19 cellular contexts compared by ENCODE assay signal in the genomic region with DNA sequence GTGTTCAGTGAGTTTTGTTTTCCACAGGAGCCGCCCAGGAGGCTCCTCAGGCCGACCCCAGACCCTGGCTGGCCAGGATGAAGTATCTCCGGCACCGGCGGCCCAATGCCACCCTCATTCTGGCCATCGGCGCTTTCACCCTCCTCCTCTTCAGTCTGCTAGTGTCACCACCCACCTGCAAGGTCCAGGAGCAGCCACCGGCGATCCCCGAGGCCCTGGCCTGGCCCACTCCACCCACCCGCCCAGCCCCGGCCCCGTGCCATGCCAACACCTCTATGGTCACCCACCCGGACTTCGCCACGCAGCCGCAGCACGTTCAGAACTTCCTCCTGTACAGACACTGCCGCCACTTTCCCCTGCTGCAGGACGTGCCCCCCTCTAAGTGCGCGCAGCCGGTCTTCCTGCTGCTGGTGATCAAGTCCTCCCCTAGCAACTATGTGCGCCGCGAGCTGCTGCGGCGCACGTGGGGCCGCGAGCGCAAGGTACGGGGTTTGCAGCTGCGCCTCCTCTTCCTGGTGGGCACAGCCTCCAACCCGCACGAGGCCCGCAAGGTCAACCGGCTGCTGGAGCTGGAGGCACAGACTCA. TPM values are rescaled to one million over a fixed set of nuclear protein-coding genes. Genes with fewer than 3 reads are reported as not detected.
DNase-seq lines count a peak whose midpoint lies in the region; ATAC-seq and TF ChIP-seq lines count a peak whose summit lies in the region.
"Had no signal": no experiment of that assay in that cellular context is flagged by ENCODE, and none has a peak within 500 bp of the region (broad histone marks: within the 10 kb centered on the region; RNA-seq: fewer than 3 reads in every experiment).

No MANE protein-coding gene starts in this region.

- no peaks in the 10 kb centered on the region for H3K27me3 ChIP-seq in CD4-positive, alpha-beta T cell (ENCODE audit: control insufficient read depth, insufficient read depth, low read length)
- H3K27me3 ChIP-seq in CD8-positive, alpha-beta memory T cell (ENCODE audit: insufficient read depth, low read length, poor library complexity, severe bottlenecking), result peaks cover 3% of the 10 kb centered on the region

- no peak for TF ChIP-seq CTCF in CD4-positive, alpha-beta T cell (IDR thresholded peaks at IDR 0.05)

- H3K36me3 Mint-ChIP-seq in CD4-positive, alpha-beta T cell (ENCODE audit: low read depth), result no peaks in the 10 kb centered on the region
- H3K36me3 Mint-ChIP-seq in CD8-positive, alpha-beta memory T cell, result no peaks in the 10 kb centered on the region
- H3K36me3 Mint-ChIP-seq in T-helper 17 cell (ENCODE audit: low read depth), result peaks cover 3% of the 10 kb centered on the region

- POLR2A ChIA-PET in CD4-positive, alpha-beta T cell (lab: Charles Lee), result interaction anchor here (1.0 to 1.7 kb wide), 2 partner anchors 13 to 40 kb away, joined by 3 to 7 read pairs; a partner anchor contains a TSS
- POLR2A ChIA-PET in CD8-positive, alpha-beta memory T cell (lab: Charles Lee), result interaction anchor here (0.9 kb wide), 1 partner anchor 52 kb away, joined by 3 read pairs; a partner anchor contains a TSS

- intact Hi-C loops in CD4-positive, alpha-beta T cell (cut with DNase I, micrococcal nuclease), result no loop called here

- H3K4me3 Mint-ChIP-seq in CD4-positive, alpha-beta T cell, result peak overlapping the region; percentile 88
- peak overlapping the region in 6 of 7 donors; percentile 43 to 91 (median 75) for H3K4me3 Mint-ChIP-seq in CD8-positive, alpha-beta memory T cell
- peak overlapping the region; percentile 75 for H3K4me3 Mint-ChIP-seq in T-helper 17 cell
- H3K4me3 Mint-ChIP-seq: activated T-helper 1 cell treated with anti-CD3 and anti-CD28 coated beads, Interleukin-12 subunit alpha, Interleukin-12 subunit beta, Interleukin-2, Interleukin-4 antibody, amounts not matched to agents 30 ng/mL and 10 ng/mL and 1 ng/mL, durations not matched to agents 14 hours and 24 hours and 36 hours; nephron progenitor cell had no signal

- H3K36me3 ChIP-seq in CD8-positive, alpha-beta memory T cell (ENCODE audit: insufficient read depth, low read length), result no peaks in the 10 kb centered on the region
- H3K36me3 ChIP-seq: SJSA1, thoracic aorta had no signal

- H3K9me3 Mint-ChIP-seq in CD4-positive, alpha-beta T cell, result no peaks in the 10 kb centered on the region
- H3K9me3 Mint-ChIP-seq in CD8-positive, alpha-beta memory T cell, result no peaks in the 10 kb centered on the region
- H3K9me3 Mint-ChIP-seq: activated T-helper 1 cell treated with anti-CD3 and anti-CD28 coated beads, Interleukin-12 subunit alpha, Interleukin-12 subunit beta, Interleukin-2, Interleukin-4 antibody, amounts not matched to agents 30 ng/mL and 10 ng/mL and 1 ng/mL, durations not matched to agents 14 hours and 24 hours and 36 hours; nephron progenitor cell had no signal

- CTCF ChIA-PET in CD4-positive, alpha-beta T cell (lab: Charles Lee), result interaction anchor here (0.6 kb wide), 1 partner anchor 113 kb away, joined by 3 read pairs; no protein-coding TSS in a partner anchor
- CTCF ChIA-PET in CD8-positive, alpha-beta memory T cell (lab: Charles Lee), result no interaction called here

- ATAC-seq in CD4-positive, alpha-beta T cell (ENCODE audit: poor library complexity), result no peak
- ATAC-seq in T-helper 17 cell (peak; percentile 43), esophagus mucosa (peak; percentile 8), HG03039 (IDR thresholded peaks at IDR 0.05; ENCODE audit: unreplicated experiment) (no peak)

- H3K27me3 Mint-ChIP-seq in CD4-positive, alpha-beta T cell, result no peaks in the 10 kb centered on the region
- peaks cover 5% of the 10 kb centered on the region in 2 donors for H3K27me3 Mint-ChIP-seq in CD8-positive, alpha-beta memory T cell
- no peaks in the 10 kb centered on the region for H3K27me3 Mint-ChIP-seq in T-helper 17 cell

- DNase-seq in CD4-positive, alpha-beta T cell, result peak in 3 of 10 experiments; percentile 22 to 47 (median 30)
- peak in 3 of 5 donors; percentile 14 to 53 (median 50) for DNase-seq in CD8-positive, alpha-beta memory T cell
- DNase-seq in T-helper 17 cell, result no peak
- no peak for DNase-seq in effector CD4-positive, alpha-beta T cell
- DNase-seq in NCI-H345 treated with DMSO at 0.1 percent for 48 hours (lab: John Stamatoyannopoulos, UW; ENCODE audit: unreplicated experiment), result no peak
- DNase-seq: AML-193, hippocampal formation, NCI-H2029 treated with DMSO at 0.1 percent for 48 hours, NCI-H82, nephron progenitor cell had no signal

- peaks cover 24% of the 10 kb centered on the region for H3K4me1 ChIP-seq in CD8-positive, alpha-beta memory T cell (ENCODE audit: insufficient read depth, low read length)
- H3K4me1 ChIP-seq: SJSA1 had no signal

- no peak overlapping the region for H3K4me3 ChIP-seq in CD8-positive, alpha-beta memory T cell (ENCODE audit: low read length)
- H3K4me3 ChIP-seq: SJSA1, smooth muscle cell, thoracic aorta had no signal

- peak overlapping the region; percentile 75 for H3K27ac Mint-ChIP-seq in CD4-positive, alpha-beta T cell
- peak overlapping the region in 3 of 8 donors; percentile 43 to 83 (median 65) for H3K27ac Mint-ChIP-seq in CD8-positive, alpha-beta memory T cell
- no peak overlapping the region for H3K27ac Mint-ChIP-seq in T-helper 17 cell
- H3K27ac Mint-ChIP-seq: activated T-helper 1 cell treated with anti-CD3 and anti-CD28 coated beads, Interleukin-12 subunit alpha, Interleukin-12 subunit beta, Interleukin-2, Interleukin-4 antibody, amounts not matched to agents 30 ng/mL and 10 ng/mL and 1 ng/mL, durations not matched to agents 14 hours and 24 hours and 36 hours; nephron progenitor cell had no signal

- H3K4me1 Mint-ChIP-seq in CD4-positive, alpha-beta T cell (ENCODE audit: low read depth), result peaks cover 45% of the 10 kb centered on the region
- H3K4me1 Mint-ChIP-seq in CD8-positive, alpha-beta memory T cell, result peaks cover 20 to 36% (median 33%) of the 10 kb centered on the region in 3 donors
- H3K4me1 Mint-ChIP-seq in T-helper 17 cell, result peaks cover 25% of the 10 kb centered on the region
- H3K4me1 Mint-ChIP-seq: nephron progenitor cell had no signal

- no peak overlapping the region for H3K27ac ChIP-seq in CD4-positive, alpha-beta T cell (ENCODE audit: low read depth, low read length)
- H3K27ac ChIP-seq in CD8-positive, alpha-beta memory T cell (ENCODE audit: low read depth, low read length), result no peak overlapping the region
- H3K27ac ChIP-seq: SJSA1, thoracic aorta had no signal

- no peaks in the 10 kb centered on the region for H3K9me3 ChIP-seq in CD4-positive, alpha-beta T cell (ENCODE audit: control insufficient read depth, low read length)
- H3K9me3 ChIP-seq in CD8-positive, alpha-beta memory T cell (ENCODE audit: low read length), result no peaks in the 10 kb centered on the region
- H3K9me3 ChIP-seq in T-helper 17 cell (ENCODE audit: control insufficient read depth, low read length, poor library complexity, severe bottlenecking), result no peaks in the 10 kb centered on the region
- H3K9me3 ChIP-seq: SJSA1, thoracic aorta had no signal

RNA-seq across cellular contexts. Expression of a gene that starts 12.9 kb away (rescaled TPM):
- total RNA-seq in CD4-positive, alpha-beta T cell, result under 1 TPM; 0.39 to 0.52 TPM
- total RNA-seq in CD8-positive, alpha-beta memory T cell, result not detected
- not detected for polyA plus RNA-seq in CD8-positive, alpha-beta memory T cell
- under 1 TPM; 0.52 to 0.94 TPM for total RNA-seq in T-helper 17 cell
- total RNA-seq in esophagus mucosa, result 19.4 TPM
- total RNA-seq: activated T-helper 1 cell treated with anti-CD3 and anti-CD28 coated beads, Interleukin-12 subunit alpha, Interleukin-12 subunit beta, Interleukin-2, Interleukin-4 antibody, amounts not matched to agents 30 ng/mL and 10 ng/mL and 1 ng/mL, durations not matched to agents 14 hours and 24 hours and 36 hours; pulmonary artery endothelial cell; SJSA1 had no signal
- polyA plus RNA-seq: smooth muscle cell had no signal

RNA-seq across cellular contexts. Expression of a gene that starts 13.5 kb away (rescaled TPM):
- 1 to 10 TPM; 7.2 to 7.6 TPM for total RNA-seq in CD4-positive, alpha-beta T cell
- total RNA-seq in CD8-positive, alpha-beta memory T cell, result 1 to 10 TPM; 1.8 to 2.9 TPM
- polyA plus RNA-seq in CD8-positive, alpha-beta memory T cell, result 2.6 TPM
- total RNA-seq in T-helper 17 cell (1 to 10 TPM; 5.0 to 9.1 TPM), esophagus mucosa (not detected)
- total RNA-seq: astrocyte, kidney epithelial cell, pulmonary artery endothelial cell, SJSA1, thoracic aorta had no signal

RNA-seq across cellular contexts. Expression of a gene that starts 40.0 kb away (rescaled TPM):
- total RNA-seq in CD4-positive, alpha-beta T cell, result 100 to 1,000 TPM; 120 to 121 TPM
- 100 to 1,000 TPM; 119 to 125 TPM for total RNA-seq in CD8-positive, alpha-beta memory T cell
- polyA plus RNA-seq in CD8-positive, alpha-beta memory T cell, result 84.0 TPM
- total RNA-seq in T-helper 17 cell, result 100 to 1,000 TPM; 149 to 211 TPM
- 2.0 TPM for total RNA-seq in esophagus mucosa

RNA-seq across cellular contexts. Expression of a gene that starts 51.9 kb away (rescaled TPM):
- 1,000 to 10,000 TPM; 4,157 to 4,260 TPM for total RNA-seq in CD4-positive, alpha-beta T cell
- total RNA-seq in CD8-positive, alpha-beta memory T cell, result 1,000 to 10,000 TPM; 3,114 to 3,151 TPM
- 3,296 TPM for polyA plus RNA-seq in CD8-positive, alpha-beta memory T cell
- total RNA-seq in T-helper 17 cell (1,000 to 10,000 TPM; 3,447 to 3,486 TPM), esophagus mucosa (2,571 TPM)

RNA-seq across cellular contexts. Expression of a gene that starts 56.5 kb away (rescaled TPM):
- 10 to 100 TPM; 40.7 to 43.1 TPM for total RNA-seq in CD4-positive, alpha-beta T cell
- total RNA-seq in CD8-positive, alpha-beta memory T cell, result 10 to 100 TPM; 37.7 to 38.7 TPM
- polyA plus RNA-seq in CD8-positive, alpha-beta memory T cell, result 23.0 TPM
- total RNA-seq in T-helper 17 cell (10 to 100 TPM; 69.2 to 71.9 TPM), esophagus mucosa (0.76 TPM)

Comparison
In these comparisons a context has a peak if more than half of its experiments do, and no peak if none do; other contexts are left out.
1. ATAC-seq: peak in T-helper 17 cell (single experiment) and esophagus mucosa (single experiment); none in CD4-positive, alpha-beta T cell (single experiment) and HG03039 (single experiment).
2. DNase-seq: peak in CD8-positive, alpha-beta memory T cell (3 of 5); none in T-helper 17 cell (0 of 3), effector CD4-positive, alpha-beta T cell (single experiment) and NCI-H345 treated with DMSO at 0.1 percent for 48 hours (single experiment).
3. RNA of a gene that starts 12.9 kb away (total RNA-seq): 19.4 TPM in esophagus mucosa (single experiment); 0.52 to 0.94 TPM in T-helper 17 cell, 0.39 to 0.52 TPM in CD4-positive, alpha-beta T cell and not detected in CD8-positive, alpha-beta memory T cell; every median in the first group is over 10 times any median in the second.
4. RNA of a gene that starts 40.0 kb away (total RNA-seq): 149 to 211 TPM in T-helper 17 cell, 119 to 125 TPM in CD8-positive, alpha-beta memory T cell and 120 to 121 TPM in CD4-positive, alpha-beta T cell; 2.0 TPM in esophagus mucosa (single experiment); every median in the first group is over 10 times any median in the second.
5. Peak in every context shown above with its lines, with median percentiles within 50 percentile points of each other: H3K4me3 Mint-ChIP-seq.